In genomic region chr22:44091021-44091721, GRCh38 we compare ENCODE assay signal across 8 cellular contexts.
DNase-seq lines count a peak whose midpoint lies in the region; ATAC-seq and TF ChIP-seq lines count a peak whose summit lies in the region.

No MANE protein-coding gene starts in this region.

- H4K20me1 ChIP-seq in Karpas-422 (ENCODE audit: insufficient read depth, low read depth, low read length) = peaks cover 21% of the 10 kb centered on the region; the same call in 1 of the 2 replicates

- TF ChIP-seq CTCF in Caco-2 (IDR thresholded peaks at IDR 0.05; ENCODE audit: insufficient read depth in 1 of 2, low read depth in 1 of 2, low read length in 1 of 2, severe bottlenecking in 1 of 2, unreplicated experiment in 1 of 2) (peak; percentile 21 to 36), nephron progenitor cell (IDR thresholded peaks at IDR 0.05) (no peak), suprapubic skin (IDR thresholded peaks at IDR 0.05) (no peak)

- CTCF ChIA-PET in Caco-2 (lab: Charles Lee) = no interaction called here

- no peaks in the 10 kb centered on the region for H3K36me3 Mint-ChIP-seq in Caco-2 (ENCODE audit: insufficient read depth, unreplicated experiment)
- no peaks in the 10 kb centered on the region for H3K36me3 Mint-ChIP-seq in activated naive CD8-positive, alpha-beta T cell treated with anti-CD3 and anti-CD28 coated beads, Interleukin-2, amount 50 U/mL, for 24 hours (ENCODE audit: low read depth)
- peaks cover 4% of the 10 kb centered on the region for H3K36me3 Mint-ChIP-seq in nephron progenitor cell (ENCODE audit: low read depth)

- H3K27ac Mint-ChIP-seq in Caco-2 (ENCODE audit: unreplicated experiment) (no peak overlapping the region), nephron progenitor cell (peak overlapping the region; percentile 67)
- H3K27ac Mint-ChIP-seq in activated naive CD8-positive, alpha-beta T cell treated with anti-CD3 and anti-CD28 coated beads, Interleukin-2, amount 50 U/mL, for 24 hours = no peak overlapping the region

- intact Hi-C loops in Caco-2 (cut with micrococcal nuclease; ENCODE audit: unreplicated experiment) = no loop called here

- H3K4me3 Mint-ChIP-seq in Caco-2 (ENCODE audit: unreplicated experiment) = no peak overlapping the region
- no peak overlapping the region for H3K4me3 Mint-ChIP-seq in activated naive CD8-positive, alpha-beta T cell treated with anti-CD3 and anti-CD28 coated beads, Interleukin-2, amount 50 U/mL, for 24 hours
- no peak overlapping the region for H3K4me3 Mint-ChIP-seq in nephron progenitor cell

- DNase-seq in Caco-2 = peak in 1 of 2 experiments; percentile 32
- DNase-seq in Karpas-422 = peak; percentile 65
- peak; percentile 49 for DNase-seq in activated naive CD8-positive, alpha-beta T cell treated with anti-CD3 and anti-CD28 coated beads, Interleukin-2, amount 50 U/mL, for 24 hours
- DNase-seq in nephron progenitor cell = no peak
- DNase-seq in NCI-H1417 treated with DMSO at 0.1 percent for 48 hours (lab: John Stamatoyannopoulos, UW) = no peak
- no peak for DNase-seq in suprapubic skin (ENCODE audit: low spot score in 2 of 2)
- DNase-seq in germinal center (ENCODE audit: low spot score) = no peak

- H3K27me3 ChIP-seq in Caco-2 (replicated peaks; ENCODE audit: control insufficient read depth, insufficient read depth, low read length) (no peaks in the 10 kb centered on the region), Karpas-422 (ENCODE audit: low read length) (no peaks in the 10 kb centered on the region), suprapubic skin (no peaks in the 10 kb centered on the region)

- POLR2A ChIA-PET in Caco-2 (lab: Charles Lee) = no interaction called here

- no peaks in the 10 kb centered on the region for H3K9me2 ChIP-seq in Karpas-422 (replicated peaks; ENCODE audit: insufficient read depth, low read length)

- WGBS in suprapubic skin = 56% methylated on average over 14 of the region's 14 CpGs

- H3K9ac ChIP-seq in Karpas-422 (ENCODE audit: low read length) = no peak overlapping the region

- no peaks in the 10 kb centered on the region for H3K36me3 ChIP-seq in Caco-2 (ENCODE audit: control insufficient read depth, insufficient read depth, low read length)
- no peaks in the 10 kb centered on the region for H3K36me3 ChIP-seq in Karpas-422 (ENCODE audit: insufficient read depth, low read length)
- H3K36me3 ChIP-seq in suprapubic skin = peaks cover 13% of the 10 kb centered on the region

- no peak overlapping the region for H3K4me3 ChIP-seq in Caco-2 (ENCODE audit: low read depth, low read length)
- H3K4me3 ChIP-seq in Karpas-422 (ENCODE audit: low read length) = no peak overlapping the region
- no peak overlapping the region for H3K4me3 ChIP-seq in suprapubic skin

- no peaks in the 10 kb centered on the region for H3K4me1 Mint-ChIP-seq in Caco-2 (ENCODE audit: low read depth, unreplicated experiment)
- peaks cover 13% of the 10 kb centered on the region for H3K4me1 Mint-ChIP-seq in activated naive CD8-positive, alpha-beta T cell treated with anti-CD3 and anti-CD28 coated beads, Interleukin-2, amount 50 U/mL, for 24 hours
- peaks cover 37% of the 10 kb centered on the region for H3K4me1 Mint-ChIP-seq in nephron progenitor cell

- H3K9me3 Mint-ChIP-seq in Caco-2 (ENCODE audit: unreplicated experiment) (no peaks in the 10 kb centered on the region), nephron progenitor cell (no peaks in the 10 kb centered on the region)
- no peaks in the 10 kb centered on the region for H3K9me3 Mint-ChIP-seq in activated naive CD8-positive, alpha-beta T cell treated with anti-CD3 and anti-CD28 coated beads, Interleukin-2, amount 50 U/mL, for 24 hours

- H3K27ac ChIP-seq in Karpas-422 (ENCODE audit: low read length) = no peak overlapping the region
- no peak overlapping the region for H3K27ac ChIP-seq in suprapubic skin

- H3K9me3 ChIP-seq in Caco-2 = no peaks in the 10 kb centered on the region
- H3K9me3 ChIP-seq in Karpas-422 (ENCODE audit: low read length) = no peaks in the 10 kb centered on the region
- no peaks in the 10 kb centered on the region for H3K9me3 ChIP-seq in suprapubic skin

- peak; percentile 90 for ATAC-seq in activated naive CD8-positive, alpha-beta T cell treated with anti-CD3 and anti-CD28 coated beads, Interleukin-2, amount 50 U/mL, for 24 hours
- ATAC-seq in HG02588 (IDR thresholded peaks at IDR 0.05; ENCODE audit: unreplicated experiment) = no peak

- H3K27me3 Mint-ChIP-seq in Caco-2 (ENCODE audit: insufficient read depth, unreplicated experiment) = no peaks in the 10 kb centered on the region
- H3K27me3 Mint-ChIP-seq in activated naive CD8-positive, alpha-beta T cell treated with anti-CD3 and anti-CD28 coated beads, Interleukin-2, amount 50 U/mL, for 24 hours = no peaks in the 10 kb centered on the region
- peaks cover 5% of the 10 kb centered on the region for H3K27me3 Mint-ChIP-seq in nephron progenitor cell (ENCODE audit: low read depth, poor library complexity)

- TF ChIP-seq POLR2A in suprapubic skin (IDR thresholded peaks at IDR 0.05) = no peak

- no peak overlapping the region for H3K4me2 ChIP-seq in Karpas-422 (ENCODE audit: low read depth, low read length, poor library complexity, severe bottlenecking)

- no peak for TF ChIP-seq EP300 in suprapubic skin (IDR thresholded peaks at IDR 0.05)

- BruUV-seq in Caco-2 (replicated peaks; lab: Mats Ljungman, UMichigan) = no TSS peak

- H3K4me1 ChIP-seq in Caco-2 (no peaks in the 10 kb centered on the region), Karpas-422 (ENCODE audit: low read length) (no peaks in the 10 kb centered on the region), suprapubic skin (peaks cover 33% of the 10 kb centered on the region)

- H2AFZ ChIP-seq in Karpas-422 (ENCODE audit: low read length) = no peak overlapping the region

- H3K79me2 ChIP-seq in Karpas-422 (ENCODE audit: low read length) = no peaks in the 10 kb centered on the region

Comparison
In these comparisons a context has a peak if more than half of its experiments do, and no peak if none do; other contexts are left out.
1. DNase-seq: peak in Karpas-422 (single experiment) and activated naive CD8-positive, alpha-beta T cell treated with anti-CD3 and anti-CD28 coated beads, Interleukin-2, amount 50 U/mL, for 24 hours (single experiment); none in nephron progenitor cell (single experiment), NCI-H1417 treated with DMSO at 0.1 percent for 48 hours (single experiment), suprapubic skin (0 of 2) and germinal center (single experiment).
2. CTCF ChIP-seq: peak in Caco-2 (2 of 2); none in nephron progenitor cell (single experiment) and suprapubic skin (0 of 2).